Comparison of ENCODE assay signal across 8 cellular contexts in the genomic region with DNA sequence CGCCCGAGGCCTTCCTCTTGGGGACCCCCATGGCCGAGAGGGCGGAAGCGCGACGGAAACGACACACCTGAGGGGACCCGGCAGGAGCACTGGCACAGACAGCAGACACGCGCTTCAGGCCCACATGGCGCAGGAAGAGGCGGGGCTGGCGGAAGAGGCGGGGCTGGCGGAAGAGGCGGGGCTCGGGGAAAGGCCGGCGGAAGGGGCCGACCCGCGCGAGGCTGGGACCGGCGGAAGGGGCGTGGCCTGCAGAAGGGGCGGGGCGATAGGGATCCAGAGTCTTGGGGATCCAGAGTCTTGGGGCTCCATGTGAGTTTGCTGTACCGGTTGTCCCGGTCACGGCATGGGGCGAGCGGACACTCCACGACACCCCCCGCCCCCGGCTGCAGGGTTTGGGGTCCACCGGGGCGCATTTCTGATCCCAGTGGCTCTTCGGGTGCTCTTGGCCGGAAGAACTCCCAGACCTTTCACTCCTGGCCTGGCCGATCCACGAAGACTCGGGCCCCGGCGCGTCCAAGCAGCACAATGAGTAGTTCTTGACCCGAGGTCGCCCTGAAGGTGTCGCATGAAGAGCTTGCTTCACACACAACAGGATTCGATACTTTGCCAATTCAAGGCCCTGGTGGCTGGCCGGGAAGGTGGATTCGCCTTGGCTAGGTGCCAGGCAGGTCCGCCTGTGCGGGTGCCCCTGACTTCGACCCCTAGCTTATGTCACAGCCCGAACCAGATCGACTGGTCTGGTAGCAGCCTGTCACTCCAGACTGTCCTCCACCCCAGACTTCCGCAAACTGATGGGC. TPM values are rescaled to one million over a fixed set of nuclear protein-coding genes. Genes with fewer than 3 reads are reported as not detected.
DNase-seq lines count a peak whose midpoint lies in the region; ATAC-seq and TF ChIP-seq lines count a peak whose summit lies in the region.

A gene with protein sequence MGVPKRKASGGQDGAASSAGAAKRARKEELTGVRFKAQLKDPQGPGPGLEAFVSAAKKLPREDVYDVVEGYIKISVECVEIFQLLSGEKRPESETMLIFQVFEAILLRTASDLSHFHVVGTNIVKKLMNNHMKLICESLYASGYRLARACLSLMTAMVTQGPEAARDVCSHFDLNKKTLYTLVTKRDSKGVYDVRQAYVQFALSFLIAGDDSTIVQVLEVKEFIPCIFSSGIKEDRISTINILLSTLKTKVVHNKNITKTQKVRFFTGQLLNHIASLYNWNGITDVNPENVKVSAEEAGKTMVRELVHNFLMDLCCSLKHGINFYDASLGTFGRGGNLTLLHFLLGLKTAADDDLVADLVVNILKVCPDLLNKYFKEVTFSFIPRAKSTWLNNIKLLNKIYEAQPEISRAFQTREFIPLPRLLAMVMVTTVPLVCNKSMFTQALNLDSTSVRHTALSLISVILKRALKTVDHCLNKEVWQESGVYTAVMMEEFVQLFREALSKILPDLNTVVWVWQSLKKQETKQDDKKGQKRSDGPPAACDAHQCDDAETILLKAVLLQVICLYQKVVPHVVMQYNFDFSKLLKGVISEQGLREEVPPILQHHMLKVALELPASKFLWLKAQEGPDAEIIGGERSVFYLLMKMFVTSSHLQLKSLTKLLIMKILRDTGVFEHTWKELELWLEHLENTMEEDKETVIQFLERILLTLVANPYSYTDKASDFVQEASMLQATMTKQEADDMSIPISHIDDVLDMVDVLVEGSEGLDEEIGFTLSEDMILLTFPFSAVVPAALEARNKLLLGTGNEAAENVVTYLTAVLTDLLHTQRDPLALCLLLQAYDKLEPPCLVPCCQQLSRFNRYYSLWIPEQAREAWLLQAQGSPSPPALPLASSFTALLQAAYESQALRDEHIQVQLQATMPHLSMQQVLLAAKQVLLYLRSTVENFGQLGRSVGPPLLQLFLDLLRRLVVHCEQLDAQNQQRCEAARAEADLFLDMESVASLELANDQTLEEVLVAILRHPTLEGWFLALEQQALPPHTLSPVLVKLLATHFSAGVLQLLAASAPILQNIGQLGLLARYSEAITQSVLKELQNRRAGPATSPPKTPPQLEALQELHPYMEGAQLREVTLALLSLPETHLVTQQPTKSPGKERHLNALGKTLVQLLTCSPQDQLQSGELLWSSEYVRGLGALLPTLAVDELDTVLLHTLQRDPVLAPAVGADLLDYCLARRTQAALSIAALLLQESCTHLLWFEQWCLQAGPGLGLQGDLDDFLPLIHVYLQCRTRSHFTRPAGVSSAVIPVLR (N-terminal part only) (minus strand): TSS at position 133 of the 797 bp plus-strand sequence. CDS start 102 bp downstream, at position 31.

- intact Hi-C loops in PC-3 (cut with micrococcal nuclease): loop anchor here (1.0 kb wide), 1 partner anchor 11 kb away; no protein-coding TSS in a partner anchor

- peaks cover 50% of the 10 kb centered on the region for H3K36me3 Mint-ChIP-seq in activated T-cell treated with anti-CD3 and anti-CD28 coated beads, Interleukin-2, amount 50 U/mL, for 24 hours (ENCODE audit: low read depth)

- TF ChIP-seq CTCF in PC-3 (conservative IDR thresholded peaks at IDR 0.05; ENCODE audit: low read depth, low read length): peak; percentile 25; the same call in 1 of the 2 replicates

- CTCF ChIA-PET in PC-3 (lab: Charles Lee): interaction anchor here (0.5 to 1.7 kb wide), 4 partner anchors 11 to 967 kb away, joined by 3 to 9 read pairs (median 4); no protein-coding TSS in a partner anchor

- ATAC-seq in GM21528 (IDR thresholded peaks at IDR 0.05; ENCODE audit: low FRiP score, unreplicated experiment) (peak; percentile 92), PC-3 (peak; percentile 87)

- H3K9me3 Mint-ChIP-seq in activated T-cell treated with anti-CD3 and anti-CD28 coated beads, Interleukin-2, amount 50 U/mL, for 24 hours: no peaks in the 10 kb centered on the region

- H3K27ac ChIP-seq in PC-3 (ENCODE audit: low read length) (peak within 1 kb of the TSS; percentile 82), esophagus (ENCODE audit: low read depth in 2 of 2, low read length in 1 of 2) (peak within 1 kb of the TSS; percentile 88 to 93), muscle layer of colon (ENCODE audit: low read depth, low read length) (peak within 1 kb of the TSS; percentile 72)

- 3 to 4% methylated on average over 46 to 59 of the region's 59 CpGs for WGBS in esophagus, 2 donors

- H3K36me3 ChIP-seq in PC-3 (ENCODE audit: low read depth, low read length): peaks cover 15% of the 10 kb centered on the region; the same call in 1 of the 2 replicates
- no peaks in the 10 kb centered on the region for H3K36me3 ChIP-seq in esophagus (ENCODE audit: control insufficient read depth in 2 of 2, insufficient read depth in 2 of 2, low read length in 1 of 2)
- peaks cover under 1% of the 10 kb centered on the region for H3K36me3 ChIP-seq in muscle layer of colon (ENCODE audit: insufficient read depth, low read length)

- H3K27me3 ChIP-seq in PC-3 (ENCODE audit: low read length) (no peaks in the 10 kb centered on the region), esophagus (ENCODE audit: control insufficient read depth in 1 of 2, insufficient read depth in 2 of 2, low read length in 2 of 2) (no peaks in the 10 kb centered on the region), muscle layer of colon (ENCODE audit: control insufficient read depth in 1 of 2, insufficient read depth in 2 of 2, low read length in 2 of 2) (no peaks in the 10 kb centered on the region)

- H3K4me1 ChIP-seq in PC-3 (ENCODE audit: insufficient read depth, low read length): peaks cover 17% of the 10 kb centered on the region
- H3K4me1 ChIP-seq in esophagus (ENCODE audit: control insufficient read depth in 2 of 2, insufficient read depth in 2 of 2, low read length in 1 of 2): peaks cover 0 to 6% of the 10 kb centered on the region in 2 donors
- H3K4me1 ChIP-seq in muscle layer of colon (ENCODE audit: insufficient read depth, low read length): peaks cover 16% of the 10 kb centered on the region

- H3K4me3 ChIP-seq in PC-3 (ENCODE audit: low read length) (peak within 1 kb of the TSS; percentile 78), esophagus (ENCODE audit: low read depth in 1 of 2, low read length in 2 of 2) (peak within 1 kb of the TSS; percentile 61 to 91), muscle layer of colon (ENCODE audit: low read depth in 1 of 2, low read length in 2 of 2) (peak within 1 kb of the TSS; percentile 73 to 96)

- peak within 1 kb of the TSS; percentile 98 for H3K9ac ChIP-seq in PC-3 (ENCODE audit: low read length)
- H3K9ac ChIP-seq in muscle layer of colon (ENCODE audit: low read length): peak within 1 kb of the TSS; percentile 41

- DNase-seq in DMS114 treated with DMSO at 0.1 percent for 48 hours (lab: John Stamatoyannopoulos, UW; ENCODE audit: unreplicated experiment) (peak; percentile 56), PC-3 (peak; percentile 88)
- DNase-seq in activated T-cell treated with anti-CD3 and anti-CD28 coated beads, Interleukin-2, amount 50 U/mL, for 24 hours: peak; percentile 98
- DNase-seq in stimulated activated CD8-positive, alpha-beta memory T cell treated with anti-CD3 and anti-CD28 coated beads, Interleukin-7, amount 100 ng/mL, for 24 hours (ENCODE audit: low read depth): peak; percentile 96

- H3K9me2 ChIP-seq in PC-3 (replicated peaks; ENCODE audit: low read length): no peaks in the 10 kb centered on the region

- TSS peak; percentile 98 for BruUV-seq in PC-3 (replicated peaks; lab: Mats Ljungman, UMichigan)

- H4K20me1 ChIP-seq in PC-3 (ENCODE audit: low read length): peaks cover 30% of the 10 kb centered on the region

- peaks cover 43% of the 10 kb centered on the region for H3K79me2 ChIP-seq in PC-3 (ENCODE audit: low read length)

- peak within 1 kb of the TSS; percentile 98 for H3K4me2 ChIP-seq in PC-3 (ENCODE audit: low read length)

- H2AFZ ChIP-seq in PC-3 (ENCODE audit: low read length): peak within 1 kb of the TSS; percentile 95

- H3K27ac Mint-ChIP-seq in activated T-cell treated with anti-CD3 and anti-CD28 coated beads, Interleukin-2, amount 50 U/mL, for 24 hours: peak within 1 kb of the TSS; percentile 94

- no peak for TF ChIP-seq RAD21 in Ishikawa (IDR thresholded peaks at IDR 0.05; ENCODE audit: low read depth)

- H3K9me3 ChIP-seq in PC-3 (ENCODE audit: low read length) (no peaks in the 10 kb centered on the region), esophagus (ENCODE audit: control insufficient read depth in 2 of 2, insufficient read depth in 1 of 2, low read depth in 1 of 2, low read length in 1 of 2) (no peaks in the 10 kb centered on the region), muscle layer of colon (ENCODE audit: low read length) (no peaks in the 10 kb centered on the region)

- TF ChIP-seq EP300 in Ishikawa (IDR thresholded peaks at IDR 0.05; ENCODE audit: borderline replicate concordance): 0 out of 2 replicates have a peak, but pooled peaks have one; percentile 13

- H3K4me3 Mint-ChIP-seq in activated T-cell treated with anti-CD3 and anti-CD28 coated beads, Interleukin-2, amount 50 U/mL, for 24 hours: peak within 1 kb of the TSS; percentile 92

- POLR2A ChIA-PET in PC-3 (lab: Charles Lee; ENCODE audit: unreplicated experiment): interaction anchor here (0.6 to 0.8 kb wide), 3 partner anchors 9 to 322 kb away, joined by 3 to 15 read pairs (median 3); no protein-coding TSS in a partner anchor

- H3K4me1 Mint-ChIP-seq in activated T-cell treated with anti-CD3 and anti-CD28 coated beads, Interleukin-2, amount 50 U/mL, for 24 hours (ENCODE audit: low read depth): peaks cover 56% of the 10 kb centered on the region

- H3K27me3 Mint-ChIP-seq in activated T-cell treated with anti-CD3 and anti-CD28 coated beads, Interleukin-2, amount 50 U/mL, for 24 hours: peaks cover 7% of the 10 kb centered on the region

- no peaks in the 10 kb centered on the region for H3F3A ChIP-seq in PC-3 (ENCODE audit: low read length, unreplicated experiment)

TF ChIP-seq in Ishikawa, 13 proteins besides CTCF, POLR2A, EP300 and RAD21 (continues in another document):
- TF ChIP-seq EGR1 (IDR thresholded peaks at IDR 0.05) (no peak), TCF12 (IDR thresholded peaks at IDR 0.05; ENCODE audit: low read depth) (peak; percentile 54; the same call in 1 of the 2 replicates), TAF1 (IDR thresholded peaks at IDR 0.05; ENCODE audit: low read depth) (peak; percentile 76), FOXM1 (IDR thresholded peaks at IDR 0.05; ENCODE audit: borderline replicate concordance, low read depth) (no peak), NFIC (IDR thresholded peaks at IDR 0.05) (peak; percentile 87), TEAD4 (IDR thresholded peaks at IDR 0.05) (no peak)
- TF ChIP-seq, protein P1, sequence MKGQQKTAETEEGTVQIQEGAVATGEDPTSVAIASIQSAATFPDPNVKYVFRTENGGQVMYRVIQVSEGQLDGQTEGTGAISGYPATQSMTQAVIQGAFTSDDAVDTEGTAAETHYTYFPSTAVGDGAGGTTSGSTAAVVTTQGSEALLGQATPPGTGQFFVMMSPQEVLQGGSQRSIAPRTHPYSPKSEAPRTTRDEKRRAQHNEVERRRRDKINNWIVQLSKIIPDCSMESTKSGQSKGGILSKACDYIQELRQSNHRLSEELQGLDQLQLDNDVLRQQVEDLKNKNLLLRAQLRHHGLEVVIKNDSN (IDR thresholded peaks at IDR 0.05): peak; percentile 60; the same call in 1 of the 2 replicates
- TF ChIP-seq, protein P2, sequence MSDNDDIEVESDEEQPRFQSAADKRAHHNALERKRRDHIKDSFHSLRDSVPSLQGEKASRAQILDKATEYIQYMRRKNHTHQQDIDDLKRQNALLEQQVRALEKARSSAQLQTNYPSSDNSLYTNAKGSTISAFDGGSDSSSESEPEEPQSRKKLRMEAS (IDR thresholded peaks at IDR 0.05): peak; percentile 97

RNA-seq across cellular contexts. Expression of the gene that starts here (rescaled TPM):
- total RNA-seq in PC-3 (2014; rRNA removed): 27.8 and 36.3 TPM in 2 replicates
- polyA plus RNA-seq in esophagus: 1 to 10 TPM; 4.6 to 5.5 TPM

Comparison
In these comparisons a context has a peak if more than half of its experiments do, and no peak if none do; other contexts are left out.
1. Peak in every context shown above with its lines: DNase-seq, ATAC-seq, H3K4me3 ChIP-seq and H3K27ac ChIP-seq.